Comparison of ENCODE assay signal across 16 cellular contexts in the genomic region with DNA sequence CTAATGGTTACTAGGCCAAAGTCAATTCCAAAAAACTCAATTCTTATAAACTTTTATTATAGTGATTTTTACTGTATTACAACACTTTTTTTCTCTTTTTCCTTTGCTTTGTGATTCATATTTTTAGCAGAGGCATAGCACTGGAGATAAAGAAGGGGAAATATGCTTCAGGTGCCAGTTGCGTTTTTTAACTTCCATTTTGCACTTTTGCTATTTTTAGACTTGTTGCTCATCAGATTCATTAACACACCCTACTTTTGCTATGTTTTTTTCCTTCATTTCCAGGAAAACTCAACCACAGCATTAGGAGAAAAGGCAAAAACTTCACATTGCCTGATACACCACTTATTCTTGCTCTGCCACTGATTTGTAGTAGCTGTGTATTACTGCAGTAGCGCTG. TPM values are rescaled to one million over a fixed set of nuclear protein-coding genes. Genes with fewer than 3 reads are reported as not detected.
A peak's percentile ranks its signal among the peaks of the same experiment; 100 is the strongest.
DNase-seq lines count a peak whose midpoint lies in the region; ATAC-seq and TF ChIP-seq lines count a peak whose summit lies in the region.
"Had no signal": no experiment of that assay in that cellular context is flagged by ENCODE, and none has a peak within 500 bp of the region (broad histone marks: within the 10 kb centered on the region; RNA-seq: fewer than 3 reads in every experiment).

No MANE protein-coding gene starts in this region.

- peaks cover 19% of the 10 kb centered on the region for H3K36me3 ChIP-seq in left ventricle myocardium inferior
- H3K36me3 ChIP-seq in heart left ventricle, result peaks cover 0 to 44% (median 6%) of the 10 kb centered on the region in 9 donors
- no peaks in the 10 kb centered on the region for H3K36me3 ChIP-seq in SJCRH30

- peaks cover 31% of the 10 kb centered on the region for H3K4me1 ChIP-seq in left ventricle myocardium inferior
- peaks cover 0 to 34% (median 6%) of the 10 kb centered on the region in 12 donors for H3K4me1 ChIP-seq in heart left ventricle
- no peaks in the 10 kb centered on the region for H3K4me1 ChIP-seq in SJCRH30

- intact Hi-C loops in left ventricle myocardium inferior (cut with micrococcal nuclease), result no loop called here
- intact Hi-C loops in heart left ventricle (cut with DNase I), result loop anchor here in 1 of 10 donors (10.0 kb wide), 1 partner anchor 232 kb away; no protein-coding TSS in a partner anchor

- no peaks in the 10 kb centered on the region for H3K27me3 ChIP-seq in left ventricle myocardium inferior (ENCODE audit: low read depth)
- H3K27me3 ChIP-seq in heart left ventricle, result no peaks in the 10 kb centered on the region
- no peaks in the 10 kb centered on the region for H3K27me3 ChIP-seq in SJCRH30
- H3K27me3 ChIP-seq: BLaER1 treated with 17β-estradiol and CSF1 and Interleukin-3, amounts not matched to agents 10 nM and 100 nM had no signal

- no peak overlapping the region for H3K4me3 ChIP-seq in left ventricle myocardium inferior
- H3K4me3 ChIP-seq in heart left ventricle, result no peak overlapping the region
- no peak overlapping the region for H3K4me3 ChIP-seq in SJCRH30
- H3K4me3 ChIP-seq: BLaER1 treated with 17β-estradiol and CSF1 and Interleukin-3, amounts not matched to agents 10 nM and 100 nM; GM23338 had no signal

- H3K9me3 ChIP-seq in left ventricle myocardium inferior (replicated peaks) (no peaks in the 10 kb centered on the region), heart left ventricle (no peaks in the 10 kb centered on the region), SJCRH30 (replicated peaks) (no peaks in the 10 kb centered on the region)
- H3K9me3 ChIP-seq: BLaER1 treated with 17β-estradiol and CSF1 and Interleukin-3, amounts not matched to agents 10 nM and 100 nM had no signal

- WGBS in heart left ventricle, 4 donors, result 73 to 87% (median 77%) methylated on average over 2 of the region's 2 CpGs

- ATAC-seq in heart left ventricle (no peak), omental fat pad (ENCODE audit: low FRiP score) (peak; percentile 46), GM19023 (IDR thresholded peaks at IDR 0.05; ENCODE audit: unreplicated experiment) (no peak)
- ATAC-seq: CD8-positive, alpha-beta T cell; GM23338 had no signal

- DNase-seq in left ventricle myocardium inferior, result no peak
- no peak for DNase-seq in heart left ventricle
- peak; percentile 42 for DNase-seq in OCI-M1 (lab: John Stamatoyannopoulos, UW)
- DNase-seq in omental fat pad (ENCODE audit: low spot score), result no peak
- DNase-seq in activated naive CD4-positive, alpha-beta T cell (lab: John Stamatoyannopoulos, UW), result no peak
- no peak for DNase-seq in SJCRH30
- DNase-seq: Calu3; CD8-positive, alpha-beta T cell; DMS79 treated with DMSO at 0.1 percent for 48 hours; GF-D8; HCEC 1CT; HFFc6 had no signal

- TF ChIP-seq CTCF in left ventricle myocardium inferior (IDR thresholded peaks at IDR 0.05; ENCODE audit: borderline replicate concordance) (no peak), heart left ventricle (IDR thresholded peaks at IDR 0.05) (no peak), omental fat pad (IDR thresholded peaks at IDR 0.05) (no peak)

- H3K27ac ChIP-seq in left ventricle myocardium inferior (replicated peaks), result peak overlapping the region; percentile 37
- peak overlapping the region in 3 of 12 donors; percentile 12 to 22 (median 14) for H3K27ac ChIP-seq in heart left ventricle
- no peak overlapping the region for H3K27ac ChIP-seq in SJCRH30
- H3K27ac ChIP-seq: BLaER1 treated with 17β-estradiol and CSF1 and Interleukin-3, amounts not matched to agents 10 nM and 100 nM; HL-60 had no signal

- TF ChIP-seq POLR2A in heart left ventricle (IDR thresholded peaks at IDR 0.05), result no peak

RNA-seq across cellular contexts. Expression of a gene that starts 7.9 kb away (rescaled TPM):
- total RNA-seq in left ventricle myocardium inferior, result 52.3 TPM
- 10 to 100 TPM; 30.8 to 86.3 (median 58.2) TPM for total RNA-seq in heart left ventricle
- 10 to 100 TPM; 21.8 to 54.2 TPM for polyA plus RNA-seq in heart left ventricle
- 10 to 100 TPM; 45.2 to 84.3 (median 58.4) TPM for total RNA-seq in omental fat pad
- 63.1 and 70.3 TPM in 2 replicates for total RNA-seq in SJCRH30 (2014; rRNA removed; shearing (Covaris generic))

RNA-seq across cellular contexts. Expression of a gene that starts 48.9 kb away (rescaled TPM):
- total RNA-seq in left ventricle myocardium inferior (1,008 TPM), heart left ventricle (1,000 to 10,000 TPM in 4 of 9 donors, 100 to 1,000 TPM in 5; 646 to 1,301 (median 986) TPM), omental fat pad (100 to 1,000 TPM; 171 to 310 (median 221) TPM)
- polyA plus RNA-seq in heart left ventricle, result 1,000 to 10,000 TPM; 1,329 to 1,466 TPM
- total RNA-seq in SJCRH30 (2014; rRNA removed; shearing (Covaris generic)), result 192 and 254 TPM in 2 replicates
